In genomic region chr2:55482186-55482945, GRCh38 we compare ENCODE assay signal across 11 cellular contexts. TPM values are rescaled to one million over a fixed set of nuclear protein-coding genes. Genes with fewer than 3 reads are reported as not detected.
DNase-seq lines count a peak whose midpoint lies in the region; ATAC-seq and TF ChIP-seq lines count a peak whose summit lies in the region.
"Had no signal": no experiment of that assay in that cellular context is flagged by ENCODE, and none has a peak within 500 bp of the region (broad histone marks: within the 10 kb centered on the region; RNA-seq: fewer than 3 reads in every experiment).

No MANE protein-coding gene starts in this region.

- TF ChIP-seq POLR2A in HCT116 (IDR thresholded peaks at IDR 0.05; ENCODE audit: borderline replicate concordance, extremely low read depth, insufficient read depth, insufficient read length): no peak

- H3F3A ChIP-seq in MM.1S (ENCODE audit: insufficient read depth, low read length): no peaks in the 10 kb centered on the region

- intact Hi-C loops in HCT116 (cut with micrococcal nuclease): no loop called here

- H3K27ac Mint-ChIP-seq in immature natural killer cell: no peak overlapping the region
- H3K27ac Mint-ChIP-seq: activated T-cell treated with anti-CD3 and anti-CD28 coated beads, Interleukin-2, amount 50 U/mL, for 24 hours had no signal

- DNase-seq in HCT116 (ENCODE audit: low read depth, low spot score) (no peak), NCI-H446 treated with DMSO at 0.1 percent for 48 hours (lab: John Stamatoyannopoulos, UW) (peak; percentile 75), choroid plexus epithelial cell (ENCODE audit: low read depth) (peak; percentile 70), renal cortical epithelial cell (ENCODE audit: low read depth) (peak; percentile 55), MM.1S (no peak), immature natural killer cell (no peak)
- no peak for DNase-seq in stimulated activated CD4-positive, alpha-beta T cell treated with anti-CD3 and anti-CD28 coated beads, Interleukin-2, amount 100 ng/mL, for 48 hours
- DNase-seq: activated T-cell treated with anti-CD3 and anti-CD28 coated beads, Interleukin-2, amount 50 U/mL, for 24 hours; occipital lobe had no signal

- no peak overlapping the region for H3K4me3 Mint-ChIP-seq in immature natural killer cell
- H3K4me3 Mint-ChIP-seq: activated T-cell treated with anti-CD3 and anti-CD28 coated beads, Interleukin-2, amount 50 U/mL, for 24 hours had no signal

- no peaks in the 10 kb centered on the region for H3K4me1 Mint-ChIP-seq in immature natural killer cell

- TF ChIP-seq RAD21 in HCT116 (IDR thresholded peaks at IDR 0.05; ENCODE audit: low read depth): no peak

- H3K79me2 ChIP-seq in HCT116 (ENCODE audit: insufficient read depth, low read length): no peaks in the 10 kb centered on the region
- no peaks in the 10 kb centered on the region for H3K79me2 ChIP-seq in MM.1S (ENCODE audit: low read length)

- H3K27me3 ChIP-seq in HCT116 (ENCODE audit: insufficient read depth, low read length) (no peaks in the 10 kb centered on the region), MM.1S (replicated peaks; ENCODE audit: insufficient read depth, low read length) (no peaks in the 10 kb centered on the region)

- H3K9me3 ChIP-seq in HCT116 (ENCODE audit: control insufficient read depth in 1 of 2, insufficient read depth in 1 of 2, low read depth in 1 of 2, low read length in 2 of 2) (no peaks in the 10 kb centered on the region), MM.1S (replicated peaks; ENCODE audit: insufficient read depth, low read length) (no peaks in the 10 kb centered on the region)

- H3K4me1 ChIP-seq in HCT116 (ENCODE audit: control insufficient read depth in 1 of 2, insufficient read depth in 2 of 2, low read length in 2 of 2): no peaks in the 10 kb centered on the region
- no peaks in the 10 kb centered on the region for H3K4me1 ChIP-seq in MM.1S (ENCODE audit: low read length)

- H3K36me3 ChIP-seq in HCT116 (ENCODE audit: control insufficient read depth in 1 of 2, insufficient read depth in 2 of 2, low read length in 2 of 2) (no peaks in the 10 kb centered on the region), MM.1S (replicated peaks; ENCODE audit: insufficient read depth, low read length) (no peaks in the 10 kb centered on the region)

- H3K9me2 ChIP-seq in HCT116 (ENCODE audit: insufficient read depth) (no peaks in the 10 kb centered on the region), MM.1S (replicated peaks; ENCODE audit: insufficient read depth, low read length) (no peaks in the 10 kb centered on the region)

- peak overlapping the region; percentile 31 for H2AFZ ChIP-seq in HCT116 (ENCODE audit: low read depth, low read length, poor library complexity, severe bottlenecking)
- no peak overlapping the region for H2AFZ ChIP-seq in MM.1S (ENCODE audit: low read length)

- no peak overlapping the region for H3K4me3 ChIP-seq in HCT116 (replicated peaks in 1 of 2; ENCODE audit: low read depth in 1 of 2, low read length in 2 of 2)
- H3K4me3 ChIP-seq in choroid plexus epithelial cell (ENCODE audit: low read depth, low read length): no peak overlapping the region
- no peak overlapping the region for H3K4me3 ChIP-seq in MM.1S (ENCODE audit: low read length)
- H3K4me3 ChIP-seq: GM12878 had no signal

- H3K9ac ChIP-seq in HCT116 (ENCODE audit: low read length): no peak overlapping the region
- no peak overlapping the region for H3K9ac ChIP-seq in MM.1S (ENCODE audit: low read length)

- H3K27ac ChIP-seq in HCT116 (ENCODE audit: low read depth, low read length) (no peak overlapping the region), MM.1S (ENCODE audit: low read length) (no peak overlapping the region)

- ATAC-seq in HCT116: no peak
- ATAC-seq in GM19397 (IDR thresholded peaks at IDR 0.05; ENCODE audit: unreplicated experiment): no peak
- ATAC-seq: GM12878 had no signal

- CTCF ChIA-PET in HCT116 (lab: Charles Lee): no interaction called here

- TF ChIP-seq CTCF in HCT116 (IDR thresholded peaks at IDR 0.05 in 2 of 3, conservative IDR thresholded peaks at IDR 0.05 in 1 of 3; ENCODE audit: borderline replicate concordance in 1 of 3, insufficient read depth in 1 of 3, low read depth in 2 of 3, low read length in 2 of 3) (no peak), choroid plexus epithelial cell (conservative IDR thresholded peaks at IDR 0.05; ENCODE audit: low read depth, low read length) (no peak), MM.1S (IDR thresholded peaks at IDR 0.05; ENCODE audit: low read length) (no peak)

- H3K9me3 Mint-ChIP-seq in immature natural killer cell: no peaks in the 10 kb centered on the region
- H3K9me3 Mint-ChIP-seq: activated T-cell treated with anti-CD3 and anti-CD28 coated beads, Interleukin-2, amount 50 U/mL, for 24 hours had no signal

- H3K27me3 Mint-ChIP-seq in immature natural killer cell (ENCODE audit: low read depth in 3 of 3): peaks cover 2 to 7% (median 4%) of the 10 kb centered on the region in 3 donors
- H3K27me3 Mint-ChIP-seq: activated T-cell treated with anti-CD3 and anti-CD28 coated beads, Interleukin-2, amount 50 U/mL, for 24 hours had no signal

- H3K4me2 ChIP-seq in HCT116 (ENCODE audit: low read length): no peak overlapping the region
- no peak overlapping the region for H3K4me2 ChIP-seq in MM.1S (ENCODE audit: low read depth, low read length)

- RAD21 ChIA-PET in HCT116 (lab: Charles Lee; ENCODE audit: low non-redundant PET in 1 of 2, low total read pairs in 2 of 2, uncharacterized antibody in 2 of 2, unreplicated experiment in 2 of 2): no interaction called here

- H4K20me1 ChIP-seq in HCT116 (ENCODE audit: insufficient read depth): no peaks in the 10 kb centered on the region
- no peaks in the 10 kb centered on the region for H4K20me1 ChIP-seq in MM.1S (ENCODE audit: insufficient read depth, low read length)

- POLR2A ChIA-PET in HCT116 (lab: Charles Lee): interaction anchor here (0.7 kb wide), 1 partner anchor 218 kb away, joined by 3 read pairs; no protein-coding TSS in a partner anchor

- no TSS peak for BruUV-seq in HCT116 (replicated peaks; lab: Mats Ljungman, UMichigan)

- H3K36me3 Mint-ChIP-seq in immature natural killer cell: no peaks in the 10 kb centered on the region

TF ChIP-seq in HCT116, 20 proteins besides CTCF, POLR2A, EP300 and RAD21 (continues in another document):
- TF ChIP-seq ZFX (IDR thresholded peaks at IDR 0.05) (no peak), ELF1 (IDR thresholded peaks at IDR 0.05; ENCODE audit: borderline replicate concordance, low read depth) (no peak), EGR1 (IDR thresholded peaks at IDR 0.05; ENCODE audit: low read depth) (no peak), MAX (IDR thresholded peaks at IDR 0.05) (no peak), ZBTB33 (IDR thresholded peaks at IDR 0.05; ENCODE audit: extremely low read depth, insufficient replicate concordance, low read length) (no peak), EZH2 (IDR thresholded peaks at IDR 0.05) (no peak), ZNF274 (IDR thresholded peaks at IDR 0.05; ENCODE audit: low read depth, low read length) (no peak), SRF (IDR thresholded peaks at IDR 0.05; ENCODE audit: low read depth) (no peak), SP1 (IDR thresholded peaks at IDR 0.05; ENCODE audit: low read depth) (no peak), REST (IDR thresholded peaks at IDR 0.05; ENCODE audit: low read depth) (no peak), POLR2AphosphoS5 (IDR thresholded peaks at IDR 0.05; ENCODE audit: low read depth, low read length) (no peak), EZH2phosphoT487 (IDR thresholded peaks at IDR 0.05; ENCODE audit: borderline replicate concordance) (no peak)

RNA-seq across cellular contexts. Expression of gene CFAP36, which starts 37.2 kb away (rescaled TPM):
- total RNA-seq in HCT116 (2021; ENCODE audit: unreplicated experiment) (34.9 TPM), renal cortical epithelial cell (24.3 and 47.3 TPM in 2 replicates)
- 27.3 and 34.8 TPM in 2 replicates for polyA plus RNA-seq in HCT116 (2012)
- 10 to 100 TPM in 2 of 3 donors, 1 to 10 TPM in 1; 8.5 to 13.1 (median 12.1) TPM for polyA plus RNA-seq in immature natural killer cell

Comparison
In these comparisons a context has a peak if more than half of its experiments do, and no peak if none do; other contexts are left out.
1. DNase-seq: peak in NCI-H446 treated with DMSO at 0.1 percent for 48 hours (single experiment), choroid plexus epithelial cell (single experiment) and renal cortical epithelial cell (single experiment); none in HCT116 (single experiment), stimulated activated CD4-positive, alpha-beta T cell treated with anti-CD3 and anti-CD28 coated beads, Interleukin-2, amount 100 ng/mL, for 48 hours (0 of 2), MM.1S (single experiment) and immature natural killer cell (0 of 3).